ENCODE assay signal across 21 cellular contexts in the genomic region with DNA sequence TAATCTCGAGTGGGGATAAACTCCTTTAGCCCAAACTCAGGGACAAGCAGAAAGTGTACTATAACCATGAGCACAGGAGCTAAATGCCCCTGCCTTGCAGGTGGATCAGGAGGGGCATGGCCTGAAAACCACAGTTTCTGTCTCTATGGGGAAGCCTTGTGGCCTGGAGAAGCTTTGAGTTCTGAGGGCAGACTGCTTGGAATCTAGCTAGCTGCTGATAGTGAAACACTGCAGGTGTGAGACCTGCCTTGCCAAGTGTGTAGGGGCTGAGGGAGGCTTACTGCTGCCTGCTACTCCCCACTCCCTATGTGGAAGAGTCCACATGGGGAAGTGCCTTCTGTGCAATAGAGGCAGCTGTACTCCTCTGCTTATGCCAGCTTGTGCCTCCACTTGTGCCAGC.
"Had no signal": no experiment of that assay in that cellular context is flagged by ENCODE, and none has a peak within 500 bp of the region (broad histone marks: within the 10 kb centered on the region; RNA-seq: fewer than 3 reads in every experiment).

No MANE protein-coding gene starts in this region.

- H3K27me3 ChIP-seq: gastrocnemius medialis, right atrium auricular region, tibial artery, upper lobe of right lung, vagina had no signal

- ATAC-seq: gastrocnemius medialis; heart right ventricle; left lobe of liver; naive thymus-derived CD4-positive, alpha-beta T cell; stimulated activated effector memory CD8-positive, alpha-beta T cell treated with anti-CD3 and anti-CD28 coated beads, Interleukin-12 subunit alpha, Interleukin-12 subunit beta, amount 100 ng/mL, for 72 hours; upper lobe of right lung had no signal

- H3K27me3 Mint-ChIP-seq: dendritic cell treated with granulocyte-macrophage colony-stimulating factor and Interleukin-4, amounts not matched to agents 40 ng/mL and 50 ng/mL, for 4 days; effector memory CD8-positive, alpha-beta T cell had no signal

- H3K4me3 Mint-ChIP-seq: dendritic cell treated with granulocyte-macrophage colony-stimulating factor and Interleukin-4, amounts not matched to agents 40 ng/mL and 50 ng/mL, for 4 days; nephron progenitor cell; stimulated activated effector memory CD8-positive, alpha-beta T cell treated with anti-CD3 and anti-CD28 coated beads, Interleukin-12 subunit alpha, Interleukin-12 subunit beta, amount 100 ng/mL, for 72 hours; stimulated activated naive CD8-positive, alpha-beta T cell treated with anti-CD3 and anti-CD28 coated beads, Interleukin-15, Interleukin-2, amounts not matched to agents 100 ng/mL and 50 ng/mL, for 24 hours had no signal

- H3K4me3 ChIP-seq: esophagus muscularis mucosa, gastrocnemius medialis, heart right ventricle, right atrium auricular region, tibial artery, upper lobe of right lung, vagina had no signal

- DNase-seq: effector memory CD8-positive, alpha-beta T cell; gastrocnemius medialis; heart right ventricle; hypothalamus; kidney glomerular epithelial cell; mammary epithelial cell; naive thymus-derived CD4-positive, alpha-beta T cell; nephron progenitor cell; posterior cingulate gyrus; stimulated activated CD4-positive, alpha-beta T cell treated with anti-CD3 and anti-CD28 coated beads, Interleukin-4, amount 100 ng/mL, for 1 hour; stimulated activated CD8-positive, alpha-beta memory T cell treated with anti-CD3 and anti-CD28 coated beads, Interleukin-4, amount 100 ng/mL, for 48 hours; tibial artery; upper lobe of right lung had no signal

- H3K27ac ChIP-seq: epithelial cell of prostate, esophagus muscularis mucosa, gastrocnemius medialis, heart right ventricle, right atrium auricular region, tibial artery, upper lobe of right lung, vagina had no signal

- H3K4me1 Mint-ChIP-seq: nephron progenitor cell; stimulated activated effector memory CD8-positive, alpha-beta T cell treated with anti-CD3 and anti-CD28 coated beads, Interleukin-12 subunit alpha, Interleukin-12 subunit beta, amount 100 ng/mL, for 72 hours had no signal

- H3K9me3 Mint-ChIP-seq: dendritic cell treated with granulocyte-macrophage colony-stimulating factor and Interleukin-4, amounts not matched to agents 40 ng/mL and 50 ng/mL, for 4 days; effector memory CD8-positive, alpha-beta T cell; nephron progenitor cell; stimulated activated effector memory CD8-positive, alpha-beta T cell treated with anti-CD3 and anti-CD28 coated beads, Interleukin-12 subunit alpha, Interleukin-12 subunit beta, amount 100 ng/mL, for 72 hours; stimulated activated naive CD8-positive, alpha-beta T cell treated with anti-CD3 and anti-CD28 coated beads, Interleukin-15, Interleukin-2, amounts not matched to agents 100 ng/mL and 50 ng/mL, for 24 hours had no signal

- H3K4me1 ChIP-seq: gastrocnemius medialis, heart right ventricle, right atrium auricular region, tibial artery, upper lobe of right lung, vagina had no signal

- H3K36me3 Mint-ChIP-seq: naive thymus-derived CD4-positive, alpha-beta T cell; stimulated activated effector memory CD8-positive, alpha-beta T cell treated with anti-CD3 and anti-CD28 coated beads, Interleukin-12 subunit alpha, Interleukin-12 subunit beta, amount 100 ng/mL, for 72 hours had no signal

- H3K9me3 ChIP-seq: esophagus muscularis mucosa, gastrocnemius medialis, heart right ventricle, right atrium auricular region, tibial artery, upper lobe of right lung, vagina had no signal

- H3K27ac Mint-ChIP-seq: dendritic cell treated with granulocyte-macrophage colony-stimulating factor and Interleukin-4, amounts not matched to agents 40 ng/mL and 50 ng/mL, for 4 days; nephron progenitor cell; stimulated activated effector memory CD8-positive, alpha-beta T cell treated with anti-CD3 and anti-CD28 coated beads, Interleukin-12 subunit alpha, Interleukin-12 subunit beta, amount 100 ng/mL, for 72 hours; stimulated activated naive CD8-positive, alpha-beta T cell treated with anti-CD3 and anti-CD28 coated beads, Interleukin-15, Interleukin-2, amounts not matched to agents 100 ng/mL and 50 ng/mL, for 24 hours had no signal

- H3K36me3 ChIP-seq: esophagus muscularis mucosa, gastrocnemius medialis, heart right ventricle, right atrium auricular region, tibial artery, upper lobe of right lung, vagina had no signal
